Comparison of ENCODE assay signal across 1 cellular context in genomic region chr4:110667670-110668069, GRCh38.
TF ChIP-seq lines count a peak whose summit lies in the region.

No MANE protein-coding gene starts in this region.

TF ChIP-seq in GM12878, 131 proteins besides CTCF, POLR2A, EP300 and RAD21 (continued from another document):
- no peak for TF ChIP-seq ZNF592 (IDR thresholded peaks at IDR 0.05)
- TF ChIP-seq BCL3 (IDR thresholded peaks at IDR 0.05; ENCODE audit: borderline replicate concordance, insufficient read depth, low read depth, low read length, poor library complexity, severe bottlenecking) = no peak
- TF ChIP-seq WRNIP1 (IDR thresholded peaks at IDR 0.05; ENCODE audit: borderline replicate concordance, low read depth, low read length) = no peak
- TF ChIP-seq SUPT20H (IDR thresholded peaks at IDR 0.05; ENCODE audit: borderline replicate concordance, control insufficient read depth, low read depth, low read length) = no peak
- TF ChIP-seq LARP7 (IDR thresholded peaks at IDR 0.05) = no peak
- TF ChIP-seq ZNF207 (IDR thresholded peaks at IDR 0.05; ENCODE audit: borderline replicate concordance) = no peak
- TF ChIP-seq PRDM15 (CRISPR knock-in tag; IDR thresholded peaks at IDR 0.05) = no peak
- TF ChIP-seq GATAD2B (conservative IDR thresholded peaks at IDR 0.05; ENCODE audit: low read depth) = no peak
- TF ChIP-seq USF1 (IDR thresholded peaks at IDR 0.05; ENCODE audit: borderline replicate concordance, extremely low read length, insufficient read depth, low read depth, low read length) = no peak
- TF ChIP-seq EGR1 (IDR thresholded peaks at IDR 0.05; ENCODE audit: borderline replicate concordance in 1 of 2, low read depth in 2 of 2, low read length in 2 of 2) = no peak
- no peak for TF ChIP-seq NR2C1 (IDR thresholded peaks at IDR 0.05)
- no peak for TF ChIP-seq MEF2B (IDR thresholded peaks at IDR 0.05; ENCODE audit: partially characterized antibody, poor library complexity, severe bottlenecking)
- no peak for TF ChIP-seq RELA (IDR thresholded peaks at IDR 0.05; ENCODE audit: borderline replicate concordance, partially characterized antibody)
- no peak for TF ChIP-seq ZBTB33 (IDR thresholded peaks at IDR 0.05)
